Comparison of ENCODE assay signal across 8 cellular contexts in genomic region chr5:160438316-160439204, GRCh38. TPM values are rescaled to one million over a fixed set of nuclear protein-coding genes. Genes with fewer than 3 reads are reported as not detected.
DNase-seq lines count a peak whose midpoint lies in the region; ATAC-seq and TF ChIP-seq lines count a peak whose summit lies in the region.

No MANE protein-coding gene starts in this region.

- H3K9me3 ChIP-seq in endodermal cell (ENCODE audit: control insufficient read depth, low read length), result no peaks in the 10 kb centered on the region

- ATAC-seq in GM19351 (IDR thresholded peaks at IDR 0.05; ENCODE audit: unreplicated experiment), result peak; percentile 27
- peak; percentile 13 for ATAC-seq in HG03457 (IDR thresholded peaks at IDR 0.05; ENCODE audit: unreplicated experiment)

- peak overlapping the region; percentile 60 for H3K4me3 ChIP-seq in endodermal cell (ENCODE audit: low read length)

- POLR2A ChIA-PET in activated CD4-positive, alpha-beta memory T cell treated with anti-CD3 and anti-CD28 coated beads, Interleukin-2, amount 10 ng/mL, durations not matched to agents 7 days and 5 days (lab: Charles Lee), result interaction anchor here (0.7 to 6.6 kb wide), 16 partner anchors 13 to 68 kb away, joined by 3 to 73 read pairs (median 5); partner anchors contain the start of genes PTTG1 and SLU7

- H3K36me3 ChIP-seq in endodermal cell (ENCODE audit: control insufficient read depth, insufficient read depth, low read length), result no peaks in the 10 kb centered on the region

- no peaks in the 10 kb centered on the region for H3K36me3 Mint-ChIP-seq in activated CD4-positive, alpha-beta memory T cell treated with anti-CD3 and anti-CD28 coated beads, Interleukin-2, amount 10 ng/mL, durations not matched to agents 7 days and 5 days (ENCODE audit: low read depth)
- no peaks in the 10 kb centered on the region for H3K36me3 Mint-ChIP-seq in endodermal cell (ENCODE audit: low read depth)
- no peaks in the 10 kb centered on the region for H3K36me3 Mint-ChIP-seq in mesothelial cell of epicardium

- H3K4me3 Mint-ChIP-seq in activated CD4-positive, alpha-beta memory T cell treated with anti-CD3 and anti-CD28 coated beads, Interleukin-2, amount 10 ng/mL, durations not matched to agents 7 days and 5 days, result peak overlapping the region; percentile 81
- H3K4me3 Mint-ChIP-seq in endodermal cell, result peak overlapping the region; percentile 46
- H3K4me3 Mint-ChIP-seq in mesothelial cell of epicardium, result peak overlapping the region; percentile 71

- 19% methylated on average over 5 to 17 of the region's 18 CpGs for WGBS in endodermal cell (ENCODE audit: insufficient coverage in 1 of 2, insufficient read length in 1 of 2), 2 experiments

- peak; percentile 76 for TF ChIP-seq CTCF in C4-2B (conservative IDR thresholded peaks at IDR 0.05)
- TF ChIP-seq CTCF in endodermal cell (conservative IDR thresholded peaks at IDR 0.05), result peak; percentile 91
- no peak for TF ChIP-seq CTCF in mesothelial cell of epicardium (IDR thresholded peaks at IDR 0.05; ENCODE audit: unreplicated experiment)

- DNase-seq in NCI-H748 treated with DMSO at 0.1 percent for 48 hours (lab: John Stamatoyannopoulos, UW), result peak; percentile 85
- peak; percentile 72 for DNase-seq in activated CD4-positive, alpha-beta memory T cell treated with anti-CD3 and anti-CD28 coated beads, Interleukin-2, amount 10 ng/mL, durations not matched to agents 7 days and 5 days
- DNase-seq in endodermal cell, result peak; percentile 88
- DNase-seq in mesothelial cell of epicardium (ENCODE audit: low spot score in 2 of 2, unreplicated experiment in 2 of 2), result peak in 1 of 2 experiments; percentile 41
- peak; percentile 24 for DNase-seq in stimulated activated CD8-positive, alpha-beta memory T cell treated with anti-CD3 and anti-CD28 coated beads, Interleukin-4, amount 100 ng/mL, for 24 hours (ENCODE audit: low read depth)

- H3K4me1 Mint-ChIP-seq in activated CD4-positive, alpha-beta memory T cell treated with anti-CD3 and anti-CD28 coated beads, Interleukin-2, amount 10 ng/mL, durations not matched to agents 7 days and 5 days, result peaks cover 41% of the 10 kb centered on the region
- peaks cover 7% of the 10 kb centered on the region for H3K4me1 Mint-ChIP-seq in endodermal cell
- H3K4me1 Mint-ChIP-seq in mesothelial cell of epicardium, result peaks cover 18% of the 10 kb centered on the region

- no peaks in the 10 kb centered on the region for H3K9me3 Mint-ChIP-seq in activated CD4-positive, alpha-beta memory T cell treated with anti-CD3 and anti-CD28 coated beads, Interleukin-2, amount 10 ng/mL, durations not matched to agents 7 days and 5 days
- no peaks in the 10 kb centered on the region for H3K9me3 Mint-ChIP-seq in endodermal cell
- no peaks in the 10 kb centered on the region for H3K9me3 Mint-ChIP-seq in mesothelial cell of epicardium

- peak overlapping the region; percentile 83 for H3K27ac Mint-ChIP-seq in activated CD4-positive, alpha-beta memory T cell treated with anti-CD3 and anti-CD28 coated beads, Interleukin-2, amount 10 ng/mL, durations not matched to agents 7 days and 5 days
- H3K27ac Mint-ChIP-seq in endodermal cell (no peak overlapping the region), mesothelial cell of epicardium (peak overlapping the region; percentile 50)

- H3K27me3 ChIP-seq in endodermal cell (ENCODE audit: control insufficient read depth, insufficient read depth, low read length, poor library complexity, severe bottlenecking), result no peaks in the 10 kb centered on the region

- no peak overlapping the region for H3K27ac ChIP-seq in C4-2B
- H3K27ac ChIP-seq in endodermal cell (ENCODE audit: low read depth, low read length), result no peak overlapping the region

- CTCF ChIA-PET in activated CD4-positive, alpha-beta memory T cell treated with anti-CD3 and anti-CD28 coated beads, Interleukin-2, amount 10 ng/mL, durations not matched to agents 7 days and 5 days (lab: Charles Lee), result interaction anchor here (0.7 to 7.6 kb wide), 47 partner anchors 10 to 667 kb away, joined by 3 to 185 read pairs (median 5); partner anchors contain the start of genes PTTG1 and SLU7

- no peaks in the 10 kb centered on the region for H3K4me1 ChIP-seq in endodermal cell (ENCODE audit: control insufficient read depth, insufficient read depth, low read length)

- H3K27me3 Mint-ChIP-seq in activated CD4-positive, alpha-beta memory T cell treated with anti-CD3 and anti-CD28 coated beads, Interleukin-2, amount 10 ng/mL, durations not matched to agents 7 days and 5 days, result peaks cover 10% of the 10 kb centered on the region
- H3K27me3 Mint-ChIP-seq in endodermal cell (ENCODE audit: insufficient read depth), result peaks cover 17% of the 10 kb centered on the region
- peaks cover 23% of the 10 kb centered on the region for H3K27me3 Mint-ChIP-seq in mesothelial cell of epicardium (ENCODE audit: low read depth)

- no peak overlapping the region for H3K9ac ChIP-seq in endodermal cell (ENCODE audit: extremely low read depth, low read length, poor library complexity, severe bottlenecking)

RNA-seq across cellular contexts. Expression of gene PTTG1, which starts 16.9 kb away (rescaled TPM):
- total RNA-seq in activated CD4-positive, alpha-beta memory T cell treated with anti-CD3 and anti-CD28 coated beads, Interleukin-2, amount 10 ng/mL, durations not matched to agents 7 days and 5 days, result 100 to 1,000 TPM; 223 to 226 TPM
- total RNA-seq in endodermal cell (100 to 1,000 TPM; 121 to 162 TPM), mesothelial cell of epicardium (42.6 to 43.3 TPM (median 42.7 TPM) in 3 replicates)
- polyA plus RNA-seq in endodermal cell (2013, experiment 1 of 2), result 372 TPM
- 366 TPM for polyA plus RNA-seq in endodermal cell (2013, experiment 2 of 2)

RNA-seq across cellular contexts. Expression of gene SLU7, which starts 19.7 kb away (rescaled TPM):
- 10 to 100 TPM; 65.5 to 72.7 TPM for total RNA-seq in activated CD4-positive, alpha-beta memory T cell treated with anti-CD3 and anti-CD28 coated beads, Interleukin-2, amount 10 ng/mL, durations not matched to agents 7 days and 5 days
- total RNA-seq in endodermal cell (10 to 100 TPM; 36.8 to 47.5 TPM), mesothelial cell of epicardium (35.8 to 39.0 TPM (median 36.9 TPM) in 3 replicates)
- polyA plus RNA-seq in endodermal cell (2013, experiment 1 of 2), result 36.7 TPM
- 41.6 TPM for polyA plus RNA-seq in endodermal cell (2013, experiment 2 of 2)

RNA-seq across cellular contexts. Expression of gene FAM200C, which starts 38.7 kb away (rescaled TPM):
- total RNA-seq in activated CD4-positive, alpha-beta memory T cell treated with anti-CD3 and anti-CD28 coated beads, Interleukin-2, amount 10 ng/mL, durations not matched to agents 7 days and 5 days, result 1 to 10 TPM in 1 of 2 experiments, under 1 TPM in 1; 0.95 to 1.0 TPM
- total RNA-seq in endodermal cell (1 to 10 TPM; 2.4 to 2.7 TPM), mesothelial cell of epicardium (5.8 to 6.6 TPM (median 6.0 TPM) in 3 replicates)
- polyA plus RNA-seq in endodermal cell (2013, experiment 1 of 2), result 10.4 TPM
- polyA plus RNA-seq in endodermal cell (2013, experiment 2 of 2), result 8.7 TPM
